In the genomic region with DNA sequence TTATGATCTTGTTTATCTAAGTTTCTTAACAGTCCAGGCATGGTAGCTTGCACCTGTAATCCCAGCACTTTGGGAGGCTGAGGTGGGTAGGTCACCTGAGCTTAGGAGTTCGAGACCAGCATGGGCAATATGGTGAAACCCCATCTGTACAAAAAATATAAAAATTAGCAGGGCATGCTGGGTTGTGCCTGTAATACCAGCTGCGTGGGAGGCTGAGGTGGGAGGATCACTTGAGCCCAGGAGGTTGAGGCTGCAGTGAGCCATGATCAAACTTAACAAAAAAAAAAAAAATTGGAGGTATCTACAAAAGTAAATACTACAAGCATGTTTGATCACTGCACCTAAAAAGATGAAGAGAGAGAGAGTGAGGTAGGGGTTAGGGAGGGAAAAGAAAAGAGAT, we compare ENCODE assay signal across 11 cellular contexts.
"Had no signal": no experiment of that assay in that cellular context is flagged by ENCODE, and none has a peak within 500 bp of the region (broad histone marks: within the 10 kb centered on the region; RNA-seq: fewer than 3 reads in every experiment).

No MANE protein-coding gene starts in this region.

- H3K4me3 ChIP-seq: GM23248, GM23338, HAP-1 had no signal

- H3K4me1 Mint-ChIP-seq: GM23338, H9 had no signal

- H3K27ac Mint-ChIP-seq: GM23338, H9, HFFc6 had no signal

- H3K4me3 Mint-ChIP-seq: GM23338, H9, HFFc6 had no signal

- H3K27ac ChIP-seq: GM23248 had no signal

- DNase-seq: GM23248, GOT3, H7, H9, HCEC 1CT, HFFc6 had no signal

- H3K9me3 ChIP-seq: HAP-1 had no signal

- ATAC-seq: GM23338, HCT116 had no signal

- H3K9ac ChIP-seq: GM23248 had no signal

- H3K4me2 ChIP-seq: GM23338 had no signal

- FAIRE-seq: H1, H54 had no signal

- H3K4me1 ChIP-seq: HAP-1 had no signal

- H2AFZ ChIP-seq: GM23248, GM23338 had no signal

- H3K36me3 ChIP-seq: HAP-1 had no signal
